Comparison of ENCODE assay signal across 16 cellular contexts in the genomic region with DNA sequence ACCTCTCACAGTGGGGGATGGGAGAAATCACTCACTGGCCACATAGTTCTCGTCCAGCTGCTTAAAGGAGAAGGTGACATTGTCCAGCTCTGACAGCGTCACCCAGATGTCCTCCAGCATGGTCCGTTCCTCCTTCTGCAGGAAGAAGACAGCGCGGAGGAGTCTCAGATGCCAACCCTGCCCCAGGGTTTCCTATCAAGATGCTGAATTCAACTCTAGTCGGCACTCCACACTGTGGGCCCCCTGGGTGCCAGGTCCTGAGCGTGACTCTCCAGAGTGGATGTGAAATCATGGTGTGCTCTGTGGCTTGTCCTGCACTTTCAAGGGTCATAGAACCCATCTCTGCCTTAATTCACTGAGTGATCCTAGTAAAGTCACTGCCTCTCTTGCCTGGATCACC.
DNase-seq lines count a peak whose midpoint lies in the region; ATAC-seq and TF ChIP-seq lines count a peak whose summit lies in the region.
"Had no signal": no experiment of that assay in that cellular context is flagged by ENCODE, and none has a peak within 500 bp of the region (broad histone marks: within the 10 kb centered on the region; RNA-seq: fewer than 3 reads in every experiment).

No MANE protein-coding gene starts in this region.

- CTCF ChIA-PET in CD8-positive, alpha-beta memory T cell (lab: Charles Lee) = interaction anchor here (2.9 kb wide), 1 partner anchor 13 kb away, joined by 10 read pairs; no protein-coding TSS in a partner anchor

- H3K27me3 Mint-ChIP-seq in CD8-positive, alpha-beta memory T cell = peaks cover 0 to 14% of the 10 kb centered on the region in 2 donors
- no peaks in the 10 kb centered on the region for H3K27me3 Mint-ChIP-seq in IgD-negative memory B cell
- H3K27me3 Mint-ChIP-seq in effector memory CD8-positive, alpha-beta T cell = no peaks in the 10 kb centered on the region

- H3K4me3 Mint-ChIP-seq in CD8-positive, alpha-beta memory T cell = no peak overlapping the region
- H3K4me3 Mint-ChIP-seq in IgD-negative memory B cell = peak overlapping the region in 2 of 4 donors; percentile 28 to 41
- H3K4me3 Mint-ChIP-seq in effector memory CD8-positive, alpha-beta T cell = no peak overlapping the region

- H3K27ac Mint-ChIP-seq in CD8-positive, alpha-beta memory T cell = peak overlapping the region in 6 of 8 donors; percentile 35 to 87 (median 74)
- H3K27ac Mint-ChIP-seq in IgD-negative memory B cell = peak overlapping the region in 2 of 3 donors; percentile 76 to 96
- H3K27ac Mint-ChIP-seq in effector memory CD8-positive, alpha-beta T cell = peak overlapping the region; percentile 41 to 89

- H3K36me3 ChIP-seq in CD8-positive, alpha-beta memory T cell (ENCODE audit: insufficient read depth, low read length) = peaks cover 48% of the 10 kb centered on the region
- H3K36me3 ChIP-seq in spleen (peaks cover 0 to 100% (median 88%) of the 10 kb centered on the region in 6 donors), testis (ENCODE audit: low read depth, missing control alignments) (no peaks in the 10 kb centered on the region)
- H3K36me3 ChIP-seq: BE2C had no signal

- DNase-seq in CD8-positive, alpha-beta memory T cell = no peak
- DNase-seq in effector memory CD8-positive, alpha-beta T cell = no peak
- peak; percentile 49 for DNase-seq in spleen
- no peak for DNase-seq in testis
- DNase-seq in COLO829 (ENCODE audit: low spot score) = no peak
- DNase-seq: BE2C, DMS153, EL, Karpas-422, MM.1S, NCI-H1105, NCI-H187, NCI-H748 treated with DMSO at 0.1 percent for 48 hours had no signal

- H3K4me1 Mint-ChIP-seq in CD8-positive, alpha-beta memory T cell = peaks cover under 1 to 13% (median 4%) of the 10 kb centered on the region in 3 donors
- peaks cover 0 to 2% (median 0%) of the 10 kb centered on the region in 3 donors for H3K4me1 Mint-ChIP-seq in IgD-negative memory B cell
- H3K4me1 Mint-ChIP-seq in effector memory CD8-positive, alpha-beta T cell (ENCODE audit: low read depth in 2 of 2) = peaks cover 16 to 23% of the 10 kb centered on the region in 2 donors

- 94 to 97% (median 95%) methylated on average over 7 of the region's 7 CpGs for WGBS in spleen, 5 donors
- 80 to 91% methylated on average over 7 of the region's 7 CpGs for WGBS in testis, 2 donors

- H3K27me3 ChIP-seq in CD8-positive, alpha-beta memory T cell (ENCODE audit: insufficient read depth, low read length, poor library complexity, severe bottlenecking) = no peaks in the 10 kb centered on the region
- H3K27me3 ChIP-seq in spleen (replicated peaks in 1 of 7) (no peaks in the 10 kb centered on the region), testis (no peaks in the 10 kb centered on the region)
- H3K27me3 ChIP-seq: BE2C had no signal

- TF ChIP-seq POLR2A in spleen (IDR thresholded peaks at IDR 0.05) (no peak), testis (IDR thresholded peaks at IDR 0.05) (no peak)

- intact Hi-C loops in spleen (cut with DNase I; ENCODE audit: low total_unique reads) = no loop called here
- intact Hi-C loops in testis (cut with DNase I; ENCODE audit: low total_unique reads) = no loop called here

- H3K36me3 Mint-ChIP-seq in CD8-positive, alpha-beta memory T cell = peaks cover 11 to 89% (median 24%) of the 10 kb centered on the region in 3 donors
- H3K36me3 Mint-ChIP-seq in IgD-negative memory B cell = peaks cover 4% of the 10 kb centered on the region
- H3K36me3 Mint-ChIP-seq in effector memory CD8-positive, alpha-beta T cell (ENCODE audit: insufficient read depth) = peaks cover 82% of the 10 kb centered on the region

- H3K27ac ChIP-seq in CD8-positive, alpha-beta memory T cell (ENCODE audit: low read depth, low read length) = no peak overlapping the region
- H3K27ac ChIP-seq in spleen (no peak overlapping the region), testis (no peak overlapping the region)

- POLR2A ChIA-PET in CD8-positive, alpha-beta memory T cell (lab: Charles Lee) = no interaction called here

- no peaks in the 10 kb centered on the region for H3K9me3 ChIP-seq in CD8-positive, alpha-beta memory T cell (ENCODE audit: low read length)
- H3K9me3 ChIP-seq in spleen = no peaks in the 10 kb centered on the region
- no peaks in the 10 kb centered on the region for H3K9me3 ChIP-seq in testis
- H3K9me3 ChIP-seq: BE2C had no signal

- ATAC-seq in effector memory CD8-positive, alpha-beta T cell (replicated peaks) = no peak
- ATAC-seq in GM18867 (IDR thresholded peaks at IDR 0.05; ENCODE audit: unreplicated experiment) = no peak
- ATAC-seq: Right ventricle myocardium inferior had no signal

- H3K4me1 ChIP-seq in CD8-positive, alpha-beta memory T cell (ENCODE audit: insufficient read depth, low read length) = no peaks in the 10 kb centered on the region
- peaks cover 0 to 15% (median 0%) of the 10 kb centered on the region in 6 donors for H3K4me1 ChIP-seq in spleen
- no peaks in the 10 kb centered on the region for H3K4me1 ChIP-seq in testis

- H3K4me3 ChIP-seq in CD8-positive, alpha-beta memory T cell (ENCODE audit: low read length) = no peak overlapping the region
- H3K4me3 ChIP-seq in spleen (no peak overlapping the region), testis (no peak overlapping the region)

- H3K9me3 Mint-ChIP-seq in CD8-positive, alpha-beta memory T cell = no peaks in the 10 kb centered on the region
- H3K9me3 Mint-ChIP-seq in IgD-negative memory B cell = no peaks in the 10 kb centered on the region
- H3K9me3 Mint-ChIP-seq in effector memory CD8-positive, alpha-beta T cell = no peaks in the 10 kb centered on the region

- no peak for TF ChIP-seq CTCF in spleen (IDR thresholded peaks at IDR 0.05 in 8 of 11, conservative IDR thresholded peaks at IDR 0.05 in 3 of 11)
- no peak for TF ChIP-seq CTCF in testis (IDR thresholded peaks at IDR 0.05)
